In genomic region chr19:35211545-35212230, GRCh38 we compare ENCODE assay signal across 10 cellular contexts. TPM values are rescaled to one million over a fixed set of nuclear protein-coding genes. Genes with fewer than 3 reads are reported as not detected.
DNase-seq lines count a peak whose midpoint lies in the region; ATAC-seq and TF ChIP-seq lines count a peak whose summit lies in the region.
"Had no signal": no experiment of that assay in that cellular context is flagged by ENCODE, and none has a peak within 500 bp of the region (broad histone marks: within the 10 kb centered on the region; RNA-seq: fewer than 3 reads in every experiment).

No MANE protein-coding gene starts in this region.

- H3K9ac ChIP-seq in rectal smooth muscle tissue (ENCODE audit: low read length) = peak overlapping the region; percentile 16

- no peaks in the 10 kb centered on the region for H3K36me3 ChIP-seq in rectal smooth muscle tissue (ENCODE audit: control insufficient read depth, insufficient read depth, low read length)

- peak overlapping the region; percentile 92 to 98 (median 97) for H3K27ac Mint-ChIP-seq in CD14-positive monocyte

- H3K4me1 Mint-ChIP-seq in CD14-positive monocyte = peaks cover 71% of the 10 kb centered on the region

- intact Hi-C loops in CD14-positive monocyte (cut with micrococcal nuclease) = loop anchor here (2.0 to 10.0 kb wide), 4 partner anchors 34 to 253 kb away; partner anchors contain the start of genes FFAR2 (in 1 of the 2) and FXYD5 (in 1 of the 2)

- H3K4me1 ChIP-seq in rectal smooth muscle tissue (ENCODE audit: control insufficient read depth, insufficient read depth, low read length) = peaks cover 4% of the 10 kb centered on the region

- peaks cover 0 to 7% (median 0%) of the 10 kb centered on the region in 3 donors for H3K27me3 Mint-ChIP-seq in CD14-positive monocyte (ENCODE audit: low read depth in 3 of 3)

- H3K9me3 Mint-ChIP-seq in CD14-positive monocyte = peaks cover 0 to 18% (median 10%) of the 10 kb centered on the region in 7 donors

- peaks cover 4 to 10% of the 10 kb centered on the region in 2 donors for H3K36me3 Mint-ChIP-seq in CD14-positive monocyte

- peak; percentile 74 for DNase-seq in CD14-positive monocyte (ENCODE audit: low spot score)
- DNase-seq in central memory CD4-positive, alpha-beta T cell = peak; percentile 93
- DNase-seq in putamen (ENCODE audit: low spot score) = no peak
- DNase-seq in NCI-H510A treated with DMSO at 0.1 percent for 48 hours (lab: John Stamatoyannopoulos, UW) = no peak
- DNase-seq in NCI-H2227 (lab: John Stamatoyannopoulos, UW; ENCODE audit: unreplicated experiment) = no peak

- no peak for ATAC-seq in GM18907 (IDR thresholded peaks at IDR 0.05; ENCODE audit: unreplicated experiment)

- peak overlapping the region; percentile 97; the same call in 1 of the 2 replicates for H3K27ac ChIP-seq in VCaP
- H3K27ac ChIP-seq in rectal smooth muscle tissue (ENCODE audit: low read depth, low read length) = no peak overlapping the region
- H3K27ac ChIP-seq: HL-60 had no signal

- no peak overlapping the region for H3K4me3 ChIP-seq in rectal smooth muscle tissue (ENCODE audit: low read length)

- TF ChIP-seq CTCF in CD14-positive monocyte (IDR thresholded peaks at IDR 0.05) (peak; percentile 14), VCaP (conservative IDR thresholded peaks at IDR 0.05) (no peak)

- no peaks in the 10 kb centered on the region for H3K27me3 ChIP-seq in rectal smooth muscle tissue (ENCODE audit: control insufficient read depth, insufficient read depth, low read length)

- H3K4me3 Mint-ChIP-seq in CD14-positive monocyte = peak overlapping the region; percentile 49 to 75

RNA-seq across cellular contexts. Expression of gene FAM187B, which starts 16.9 kb away (rescaled TPM):
- polyA plus RNA-seq in CD14-positive monocyte = not detected
- polyA plus RNA-seq: BJ had no signal

RNA-seq across cellular contexts. Expression of gene LSR, which starts 37.1 kb away (rescaled TPM):
- under 1 TPM in 1 of 2 donors, not detected in 1; 0.17 TPM for polyA plus RNA-seq in CD14-positive monocyte

RNA-seq across cellular contexts. Expression of gene USF2, which starts 57.1 kb away (rescaled TPM):
- polyA plus RNA-seq in CD14-positive monocyte = 1 to 10 TPM; 2.7 to 5.0 TPM

RNA-seq across cellular contexts. Expression of gene FXYD5, which starts 57.2 kb away (rescaled TPM):
- polyA plus RNA-seq in CD14-positive monocyte = 100 to 1,000 TPM; 204 to 312 TPM

Comparison
In these comparisons a context has a peak if more than half of its experiments do, and no peak if none do; other contexts are left out.
1. DNase-seq: peak in CD14-positive monocyte (single experiment) and central memory CD4-positive, alpha-beta T cell (single experiment); none in putamen (single experiment), NCI-H510A treated with DMSO at 0.1 percent for 48 hours (single experiment) and NCI-H2227 (single experiment).